ENCODE assay signal across 21 cellular contexts in genomic region chr14:84129028-84129427, GRCh38.
DNase-seq lines count a peak whose midpoint lies in the region; ATAC-seq and TF ChIP-seq lines count a peak whose summit lies in the region.
"Had no signal": no experiment of that assay in that cellular context is flagged by ENCODE, and none has a peak within 500 bp of the region (broad histone marks: within the 10 kb centered on the region; RNA-seq: fewer than 3 reads in every experiment).

No MANE protein-coding gene starts in this region.

- no peaks in the 10 kb centered on the region for H3K36me3 Mint-ChIP-seq in activated CD4-positive, alpha-beta memory T cell treated with anti-CD3 and anti-CD28 coated beads for 36 hours
- H3K36me3 Mint-ChIP-seq: memory B cell, natural killer cell had no signal

- no peaks in the 10 kb centered on the region for H3K79me2 ChIP-seq in PC-3 (ENCODE audit: low read length)
- H3K79me2 ChIP-seq: hepatocyte had no signal

- H3K9me3 Mint-ChIP-seq in activated CD4-positive, alpha-beta memory T cell treated with anti-CD3 and anti-CD28 coated beads for 36 hours, result no peaks in the 10 kb centered on the region

- intact Hi-C loops in PC-3 (cut with micrococcal nuclease), result no loop called here
- intact Hi-C loops in activated CD4-positive, alpha-beta memory T cell treated with anti-CD3 and anti-CD28 coated beads for 36 hours (cut with micrococcal nuclease), result no loop called here

- H3K9me2 ChIP-seq in PC-3 (replicated peaks; ENCODE audit: low read length), result no peaks in the 10 kb centered on the region

- H3F3A ChIP-seq in PC-3 (ENCODE audit: low read length, unreplicated experiment), result no peaks in the 10 kb centered on the region

- H2AFZ ChIP-seq in PC-3 (ENCODE audit: low read length), result peak overlapping the region; percentile 37; the same call in 1 of the 2 replicates
- H2AFZ ChIP-seq: hepatocyte had no signal

- 0 out of 2 replicates have a peak overlapping the region, but pooled peaks have one; percentile 0 for H3K4me2 ChIP-seq in PC-3 (ENCODE audit: low read length)
- H3K4me2 ChIP-seq: hepatocyte had no signal

- no peaks in the 10 kb centered on the region for H4K20me1 ChIP-seq in PC-3 (ENCODE audit: low read length)

- H3K36me3 ChIP-seq in PC-3 (ENCODE audit: low read depth, low read length), result no peaks in the 10 kb centered on the region
- H3K36me3 ChIP-seq: Peyer's patch had no signal

- BruUV-seq in PC-3 (replicated peaks; lab: Mats Ljungman, UMichigan), result no TSS peak

- no peak for TF ChIP-seq CTCF in PC-3 (conservative IDR thresholded peaks at IDR 0.05; ENCODE audit: low read depth, low read length)

- ATAC-seq in PC-3 (no peak), GM21423 (IDR thresholded peaks at IDR 0.05; ENCODE audit: unreplicated experiment) (no peak)
- ATAC-seq: natural killer cell, SK-N-SH treated with all-trans-retinoic acid at 6 μM for 48 hours had no signal

- no peak overlapping the region for H3K27ac ChIP-seq in PC-3 (ENCODE audit: low read length)
- H3K27ac ChIP-seq: hepatocyte, Peyer's patch had no signal

- no peaks in the 10 kb centered on the region for H3K4me1 ChIP-seq in PC-3 (ENCODE audit: insufficient read depth, low read length)
- H3K4me1 ChIP-seq: Peyer's patch had no signal

- DNase-seq in Kasumi-1 (lab: John Stamatoyannopoulos, UW), result peak; percentile 96 to 98
- no peak for DNase-seq in PC-3
- DNase-seq in globus pallidus (ENCODE audit: low spot score), result peak; percentile 56
- no peak for DNase-seq in kidney tubule cell (ENCODE audit: low spot score)
- DNase-seq in activated CD4-positive, alpha-beta memory T cell treated with anti-CD3 and anti-CD28 coated beads for 36 hours, result no peak
- no peak for DNase-seq in effector CD8-positive, alpha-beta T cell (lab: John Stamatoyannopoulos, UW)
- DNase-seq: activated CD4-positive, alpha-beta T cell treated with anti-CD3 and anti-CD28 coated beads, Interleukin-2, amount 50 U/mL, for 1 hour; activated T-cell treated with anti-CD3 and anti-CD28 coated beads for 4 hours; Calu3; central memory CD4-positive, alpha-beta T cell; effector memory CD4-positive, alpha-beta T cell; MM.1S; natural killer cell; NCI-H2029; NCI-H510A treated with DMSO at 0.1 percent for 48 hours; Peyer's patch had no signal

- H3K4me3 ChIP-seq in PC-3 (ENCODE audit: low read length), result no peak overlapping the region
- H3K4me3 ChIP-seq: hepatocyte, Peyer's patch had no signal

- POLR2A ChIA-PET in PC-3 (lab: Charles Lee; ENCODE audit: unreplicated experiment), result no interaction called here
- POLR2A ChIA-PET in activated CD4-positive, alpha-beta memory T cell treated with anti-CD3 and anti-CD28 coated beads for 36 hours (lab: Charles Lee), result no interaction called here

- no peaks in the 10 kb centered on the region for H3K27me3 ChIP-seq in PC-3 (ENCODE audit: low read length)
- H3K27me3 ChIP-seq: hepatocyte, Peyer's patch had no signal

- H3K4me1 Mint-ChIP-seq in activated CD4-positive, alpha-beta memory T cell treated with anti-CD3 and anti-CD28 coated beads for 36 hours (ENCODE audit: low read depth), result no peaks in the 10 kb centered on the region
- H3K4me1 Mint-ChIP-seq: B cell, memory B cell, natural killer cell had no signal

- peaks cover 2% of the 10 kb centered on the region; the same call in 1 of the 2 replicates for H3K9me3 ChIP-seq in PC-3 (ENCODE audit: low read length)

- H3K27ac Mint-ChIP-seq in activated CD4-positive, alpha-beta memory T cell treated with anti-CD3 and anti-CD28 coated beads for 36 hours, result no peak overlapping the region
- H3K27ac Mint-ChIP-seq: B cell, memory B cell, natural killer cell had no signal

- no peaks in the 10 kb centered on the region for H3K27me3 Mint-ChIP-seq in activated CD4-positive, alpha-beta memory T cell treated with anti-CD3 and anti-CD28 coated beads for 36 hours
- H3K27me3 Mint-ChIP-seq: B cell, memory B cell had no signal

- H3K9ac ChIP-seq in PC-3 (ENCODE audit: low read length), result no peak overlapping the region

- no peak overlapping the region for H3K4me3 Mint-ChIP-seq in activated CD4-positive, alpha-beta memory T cell treated with anti-CD3 and anti-CD28 coated beads for 36 hours
- H3K4me3 Mint-ChIP-seq: B cell, memory B cell, natural killer cell had no signal

- CTCF ChIA-PET in PC-3 (lab: Charles Lee), result no interaction called here
- CTCF ChIA-PET in activated CD4-positive, alpha-beta memory T cell treated with anti-CD3 and anti-CD28 coated beads for 36 hours (lab: Charles Lee), result no interaction called here

Comparison
In these comparisons a context has a peak if more than half of its experiments do, and no peak if none do; other contexts are left out.
1. DNase-seq: peak in Kasumi-1 (2 of 2) and globus pallidus (single experiment); none in PC-3 (single experiment), kidney tubule cell (single experiment), activated CD4-positive, alpha-beta memory T cell treated with anti-CD3 and anti-CD28 coated beads for 36 hours (single experiment) and effector CD8-positive, alpha-beta T cell (single experiment).